In genomic region chr16:333406-334094, GRCh38 we compare ENCODE assay signal across 24 cellular contexts. TPM values are rescaled to one million over a fixed set of nuclear protein-coding genes. Genes with fewer than 3 reads are reported as not detected.
"Had no signal": no experiment of that assay in that cellular context is flagged by ENCODE, and none has a peak within 500 bp of the region (broad histone marks: within the 10 kb centered on the region; RNA-seq: fewer than 3 reads in every experiment).

No MANE protein-coding gene starts in this region.

- H3K27ac Mint-ChIP-seq: activated T-cell treated with anti-CD3 and anti-CD28 coated beads, Interleukin-2, amount 50 U/mL, for 24 hours; stimulated activated memory B cell treated with anti-CD40 and anti-IgM and Interleukin-4, amounts not matched to agents 10 μg/mL and 1 μg/mL and 100 μg/mL, for 72 hours; T-cell had no signal

- ATAC-seq: gastrocnemius medialis; heart right ventricle; left lobe of liver; stimulated activated memory B cell treated with anti-CD40 and anti-IgM and Interleukin-4, amounts not matched to agents 10 μg/mL and 1 μg/mL and 100 μg/mL, for 72 hours; T-cell had no signal

- H3K4me1 ChIP-seq: thyroid gland had no signal

- H3K9me3 ChIP-seq: gastrocnemius medialis, heart right ventricle, neutrophil, thyroid gland had no signal

- H3K27me3 Mint-ChIP-seq: activated T-cell treated with anti-CD3 and anti-CD28 coated beads, Interleukin-2, amount 50 U/mL, for 24 hours; central memory CD8-positive, alpha-beta T cell; naive B cell; stimulated activated memory B cell treated with anti-CD40 and anti-IgM and Interleukin-4, amounts not matched to agents 10 μg/mL and 1 μg/mL and 100 μg/mL, for 72 hours; T-cell had no signal

- H3K27ac ChIP-seq: gastrocnemius medialis, heart right ventricle, neutrophil, thyroid gland had no signal

- H3K27me3 ChIP-seq: gastrocnemius medialis, heart right ventricle, neutrophil, thyroid gland had no signal

- H3K9me3 Mint-ChIP-seq: activated T-cell treated with anti-CD3 and anti-CD28 coated beads, Interleukin-2, amount 50 U/mL, for 24 hours; brain; central memory CD8-positive, alpha-beta T cell; naive B cell; stimulated activated memory B cell treated with anti-CD40 and anti-IgM and Interleukin-4, amounts not matched to agents 10 μg/mL and 1 μg/mL and 100 μg/mL, for 72 hours; T-cell had no signal

- H3K36me3 Mint-ChIP-seq: naive B cell had no signal

- H3K4me3 ChIP-seq: gastrocnemius medialis, heart right ventricle, thyroid gland had no signal

- DNase-seq: activated CD4-positive, alpha-beta T cell treated with anti-CD3 and anti-CD28 coated beads, Interleukin-2, amount 50 U/mL, for 48 hours; activated CD4-positive, CD25-positive, alpha-beta regulatory T cell treated with anti-CD3 and anti-CD28 coated beads, Interleukin-2, amount 50 U/mL, for 72 hours; activated effector memory CD4-positive, alpha-beta T cell treated with Interleukin-2 at 50 U/mL for 16 hours; activated naive CD4-positive, alpha-beta T cell treated with anti-CD3 and anti-CD28 coated beads, Interleukin-2, amount 50 U/mL, for 16 hours; activated T-cell treated with anti-CD3 and anti-CD28 coated beads, Interleukin-2, amount 50 U/mL, for 24 hours; amygdala; effector CD8-positive, alpha-beta T cell; gastrocnemius medialis; heart right ventricle; naive B cell; posterior cingulate gyrus; retina; stimulated activated CD4-positive, alpha-beta T cell treated with anti-CD3 and anti-CD28 coated beads, Interleukin-2, amount 100 ng/mL, for 48 hours; T-cell; T1000; thyroid gland had no signal

- FAIRE-seq: islet of Langerhans had no signal

- H3K36me3 ChIP-seq: gastrocnemius medialis, heart right ventricle, neutrophil, thyroid gland had no signal

- H3K4me3 Mint-ChIP-seq: activated T-cell treated with anti-CD3 and anti-CD28 coated beads, Interleukin-2, amount 50 U/mL, for 24 hours; brain; central memory CD8-positive, alpha-beta T cell; naive B cell; stimulated activated memory B cell treated with anti-CD40 and anti-IgM and Interleukin-4, amounts not matched to agents 10 μg/mL and 1 μg/mL and 100 μg/mL, for 72 hours had no signal

RNA-seq across cellular contexts. Expression of gene PDIA2, which starts 50.6 kb away (rescaled TPM):
- total RNA-seq: lung microvascular endothelial cell, mononuclear cell had no signal

RNA-seq across cellular contexts. Expression of gene ARHGDIG, which starts 53.2 kb away (rescaled TPM):
- total RNA-seq: mononuclear cell, thyroid gland had no signal
